In the genomic region with DNA sequence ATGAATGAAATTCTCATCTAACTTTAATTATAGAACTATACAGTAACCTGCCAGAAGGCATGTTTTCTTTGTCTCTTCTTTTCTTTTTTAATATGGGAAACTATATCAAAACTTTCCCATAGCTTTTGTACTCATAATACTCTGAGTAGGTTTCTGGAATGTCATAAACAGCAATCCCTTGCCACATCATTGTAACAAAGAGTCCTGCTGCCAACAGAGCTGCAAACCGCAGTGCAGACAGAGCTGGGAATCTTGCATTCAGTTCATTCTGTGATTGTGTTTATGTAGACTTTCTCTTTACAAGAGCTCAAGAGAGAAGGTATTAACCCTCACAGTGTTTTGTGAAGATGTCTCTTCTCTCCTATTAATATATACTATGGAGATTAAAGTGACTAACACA, we compare ENCODE assay signal across 19 cellular contexts.
DNase-seq lines count a peak whose midpoint lies in the region; ATAC-seq and TF ChIP-seq lines count a peak whose summit lies in the region.
"Had no signal": no experiment of that assay in that cellular context is flagged by ENCODE, and none has a peak within 500 bp of the region (broad histone marks: within the 10 kb centered on the region; RNA-seq: fewer than 3 reads in every experiment).

No MANE protein-coding gene starts in this region.

- DNase-seq in EL (peak; percentile 60), RPMI7951 (ENCODE audit: low read depth) (peak; percentile 62), fibroblast of gingiva (ENCODE audit: low read depth) (peak; percentile 78), retinal pigment epithelial cell (ENCODE audit: low read depth) (peak; percentile 51), cortex of kidney (lab: John Stamatoyannopoulos, UW) (no peak), lower leg skin (ENCODE audit: low spot score in 2 of 2) (no peak)
- DNase-seq in stimulated activated CD4-positive, alpha-beta T cell treated with anti-CD3 and anti-CD28 coated beads, Interleukin-1b, Interleukin-23, amount 100 ng/mL, for 48 hours, result no peak
- DNase-seq: activated CD4-positive, alpha-beta T cell treated with anti-CD3 and anti-CD28 coated beads for 48 hours; activated naive CD8-positive, alpha-beta T cell treated with anti-CD3 and anti-CD28 coated beads, Interleukin-2, amount 50 U/mL, for 24 hours; effector CD4-positive, alpha-beta T cell; hippocampal formation; islet precursor cell; Karpas-422; NCI-H524 treated with DMSO at 0.1 percent for 48 hours; stimulated activated CD4-positive, alpha-beta T cell treated with anti-CD3 and anti-CD28 coated beads, Interleukin-2, amount 100 ng/mL, for 48 hours; stomach; upper lobe of right lung had no signal

- no peak for ATAC-seq in GM18909 (IDR thresholded peaks at IDR 0.05; ENCODE audit: poor library complexity, unreplicated experiment)
- ATAC-seq: activated naive CD8-positive, alpha-beta T cell treated with anti-CD3 and anti-CD28 coated beads, Interleukin-2, amount 50 U/mL, for 24 hours; upper lobe of right lung had no signal

- no peak for TF ChIP-seq POLR2A in lower leg skin (IDR thresholded peaks at IDR 0.05)

- WGBS in lower leg skin, 2 donors, result 64 to 66% methylated on average over 1 of the region's 1 CpG

- no peak for TF ChIP-seq CTCF in retinal pigment epithelial cell (conservative IDR thresholded peaks at IDR 0.05; ENCODE audit: low read depth, low read length)
- TF ChIP-seq CTCF in lower leg skin (IDR thresholded peaks at IDR 0.05), result no peak

- intact Hi-C loops in lower leg skin (cut with DNase I; ENCODE audit: low total_unique reads), result no loop called here

- H3K4me3 ChIP-seq in retinal pigment epithelial cell (ENCODE audit: low read length) (no peak overlapping the region), lower leg skin (ENCODE audit: low read depth, poor library complexity, severe bottlenecking) (no peak overlapping the region)
- H3K4me3 ChIP-seq: esophagus muscularis mucosa, stomach, upper lobe of right lung had no signal

Comparison
In these comparisons a context has a peak if more than half of its experiments do, and no peak if none do; other contexts are left out.
1. DNase-seq: peak in EL (single experiment), RPMI7951 (single experiment), fibroblast of gingiva (single experiment) and retinal pigment epithelial cell (single experiment); none in stimulated activated CD4-positive, alpha-beta T cell treated with anti-CD3 and anti-CD28 coated beads, Interleukin-1b, Interleukin-23, amount 100 ng/mL, for 48 hours (single experiment), cortex of kidney (single experiment) and lower leg skin (0 of 2).